Comparison of ENCODE assay signal across 15 cellular contexts in the genomic region with DNA sequence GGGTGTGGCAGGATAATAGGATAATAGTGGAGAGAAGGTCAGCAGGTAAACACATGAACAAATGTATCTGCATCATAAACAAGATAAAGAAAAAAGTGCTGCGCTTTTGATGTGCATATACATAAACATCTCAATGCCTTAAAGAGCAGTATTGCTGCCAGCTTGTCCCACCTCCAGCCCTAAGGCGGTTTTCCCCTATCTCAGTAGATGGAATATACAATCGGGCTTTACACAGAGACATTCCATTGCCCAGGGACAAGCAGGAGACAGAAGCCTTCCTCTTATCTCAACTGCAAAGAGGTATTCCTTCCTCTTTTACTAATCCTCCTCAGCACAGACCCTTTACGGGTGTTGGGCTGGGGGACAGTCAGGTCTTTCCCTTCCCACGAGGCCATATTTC. TPM values are rescaled to one million over a fixed set of nuclear protein-coding genes. Genes with fewer than 3 reads are reported as not detected.
"Had no signal": no experiment of that assay in that cellular context is flagged by ENCODE, and none has a peak within 500 bp of the region (broad histone marks: within the 10 kb centered on the region; RNA-seq: fewer than 3 reads in every experiment).

No MANE protein-coding gene starts in this region.

RNA-seq across cellular contexts. Expression of a gene that starts 43.1 kb away (rescaled TPM):
- total RNA-seq: activated B cell treated with CpG ODN at 0.5 μM for 24 hours; activated CD4-positive, alpha-beta memory T cell treated with anti-CD3 and anti-CD28 coated beads, Interleukin-2, amount 10 ng/mL, durations not matched to agents 7 days and 5 days; activated CD4-positive, alpha-beta T cell treated with anti-CD3 and anti-CD28 coated beads, Interleukin-2, amount 10 ng/mL, durations not matched to agents 7 days and 5 days; activated CD8-positive, alpha-beta memory T cell treated with anti-CD3 and anti-CD28 coated beads, Interleukin-2, amount 10 ng/mL, durations not matched to agents 7 days and 5 days; activated CD8-positive, alpha-beta T cell treated with anti-CD3 and anti-CD28 coated beads, Interleukin-2, amount 10 ng/mL, durations not matched to agents 7 days and 5 days; activated naive CD8-positive, alpha-beta T cell treated with anti-CD3 and anti-CD28 coated beads, Interleukin-2, amount 10 ng/mL, durations not matched to agents 7 days and 5 days; activated T-helper 2 cell treated with anti-CD3 and anti-CD28 coated beads, Interferon-gamma antibody, Interleukin-2, Interleukin-4, amounts not matched to agents 10 μg/mL and 5 μg/mL and 100 μg/mL, durations not matched to agents 14 hours and 24 hours and 36 hours; ascending aorta; bronchial epithelial cell; chondrocyte; T-cell; T-helper 1 cell treated with Interleukin-12 subunit alpha and Interleukin-12 subunit beta and Interleukin-4 antibody, amounts not matched to agents 30 ng/mL and 1 ng/mL, for 36 hours; T-helper 17 cell; T-helper 2 cell treated with Interferon-gamma antibody and Interleukin-4, amounts not matched to agents 100 ng/mL and 5 ng/mL, for 36 hours had no signal
- polyA plus RNA-seq: cardiac muscle cell had no signal
